Comparison of ENCODE assay signal across 8 cellular contexts in the genomic region with DNA sequence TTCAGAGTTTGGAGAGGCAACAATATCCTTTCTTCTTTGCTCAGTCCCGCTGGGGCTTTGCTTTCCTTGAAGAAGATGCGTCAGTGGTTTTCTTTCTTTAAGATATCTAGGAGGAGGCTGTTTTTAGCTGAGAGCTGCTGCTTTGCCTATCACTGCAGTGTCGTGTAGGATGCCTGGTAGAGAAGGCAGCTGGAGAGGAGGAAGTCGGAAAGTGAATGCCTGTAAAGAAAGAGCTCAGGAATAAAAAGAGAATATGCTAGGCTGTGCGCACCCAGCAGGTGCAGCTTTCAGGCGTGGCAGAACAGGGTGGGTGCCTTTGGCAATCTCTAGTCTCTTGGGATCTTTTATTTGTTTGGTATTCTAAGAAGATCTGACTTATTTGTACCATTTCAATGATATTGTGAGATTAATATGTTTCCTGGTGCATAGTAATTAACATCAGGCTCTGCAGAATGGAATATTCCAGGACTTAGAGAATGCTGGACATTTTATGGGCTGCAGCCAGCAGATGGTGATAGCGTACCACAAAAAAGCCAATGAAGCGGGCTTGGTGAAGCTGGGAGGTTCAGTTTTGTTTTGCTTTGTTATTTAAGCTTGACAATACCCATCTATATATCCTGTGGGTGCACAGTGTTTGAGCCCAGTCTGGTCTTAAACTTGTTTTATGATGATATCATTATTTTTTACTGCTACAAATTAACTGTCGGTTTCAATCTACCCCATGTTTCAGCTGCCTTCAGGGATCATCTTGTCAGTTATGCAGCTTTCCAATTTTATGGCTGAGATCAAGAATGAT. TPM values are rescaled to one million over a fixed set of nuclear protein-coding genes. Genes with fewer than 3 reads are reported as not detected.
DNase-seq lines count a peak whose midpoint lies in the region; FAIRE-seq and TF ChIP-seq lines count a peak whose summit lies in the region.

No MANE protein-coding gene starts in this region.

- no peak overlapping the region for H3K14ac ChIP-seq in H9 (ENCODE audit: insufficient read depth, low read length)

- H3K79me1 ChIP-seq in H9 (ENCODE audit: insufficient read depth, low read depth, low read length, poor library complexity, severe bottlenecking) = no peaks in the 10 kb centered on the region

- peak; percentile 15 for DNase-seq in NOMO-1 treated with DMSO at 0.1 percent for 48 hours (lab: John Stamatoyannopoulos, UW; ENCODE audit: unreplicated experiment)
- DNase-seq in NOMO-1 treated with dmso at 0.1 percent for 144 hours (lab: John Stamatoyannopoulos, UW; ENCODE audit: unreplicated experiment) = no peak
- peak; percentile 37 for DNase-seq in H9
- peak; percentile 62 for DNase-seq in M059J (ENCODE audit: low read depth)
- peak; percentile 54 for DNase-seq in SK-N-SH
- peak; percentile 55 for DNase-seq in bronchial epithelial cell (ENCODE audit: low read depth)
- DNase-seq in keratinocyte (ENCODE audit: low read depth, low spot score) = no peak
- peak; percentile 9 to 10 for DNase-seq in stimulated activated CD4-positive, alpha-beta T cell treated with anti-CD3 and anti-CD28 coated beads, Interleukin-1b, Interleukin-23, amount 100 ng/mL, for 4 hours (ENCODE audit: low read depth in 2 of 2)

- H3K36me3 ChIP-seq in SK-N-SH (replicated peaks in 1 of 2; ENCODE audit: control insufficient read depth in 1 of 2, insufficient read depth in 2 of 2, low read length in 1 of 2) (no peaks in the 10 kb centered on the region), bronchial epithelial cell (ENCODE audit: control insufficient read depth, insufficient read depth, low read length) (no peaks in the 10 kb centered on the region), keratinocyte (ENCODE audit: control insufficient read depth in 2 of 2, extremely low read depth in 1 of 2, insufficient read depth in 2 of 2, low read length in 2 of 2) (no peaks in the 10 kb centered on the region)

- no peak overlapping the region for H4K5ac ChIP-seq in H9 (ENCODE audit: insufficient read length, low read depth, low read length)

- H2BK5ac ChIP-seq in H9 (ENCODE audit: insufficient read length, low read length) = no peak overlapping the region

- CTCF ChIA-PET in SK-N-SH (lab: Yijun Ruan, JAX) = interaction anchor here (0.6 to 17.0 kb wide), 59 partner anchors 9 to 1773 kb away, joined by 3 to 306 read pairs (median 4); partner anchors contain the start of gene TMEFF2

- H3K4me1 Mint-ChIP-seq in H9 = no peaks in the 10 kb centered on the region

- H3K27me3 ChIP-seq in H9 (ENCODE audit: insufficient read depth, low read length) (no peaks in the 10 kb centered on the region), SK-N-SH (ENCODE audit: insufficient read depth) (no peaks in the 10 kb centered on the region), bronchial epithelial cell (ENCODE audit: control insufficient read depth, insufficient read depth, low read length) (peaks cover 1% of the 10 kb centered on the region), keratinocyte (ENCODE audit: control insufficient read depth, extremely low read depth, insufficient read depth, low read length) (no peaks in the 10 kb centered on the region)

- no peak overlapping the region for H3K4me3 Mint-ChIP-seq in H9

- H3K36me3 Mint-ChIP-seq in H9 (ENCODE audit: insufficient read depth in 1 of 3, low read depth in 3 of 3) = no peaks in the 10 kb centered on the region

- no peak overlapping the region for H4K91ac ChIP-seq in H9 (ENCODE audit: insufficient read length, low read depth, low read length)

- POLR2A ChIA-PET in SK-N-SH (lab: Yijun Ruan, JAX) = interaction anchor here (1.3 kb wide), 1 partner anchor 350 kb away, joined by 5 read pairs; no protein-coding TSS in a partner anchor

- TF ChIP-seq RAD21 in SK-N-SH (IDR thresholded peaks at IDR 0.05; ENCODE audit: low read length) = peak; percentile 98

- no peak overlapping the region for H4K8ac ChIP-seq in H9 (replicated peaks; ENCODE audit: insufficient read length, low read depth, low read length)

- H4K20me1 ChIP-seq in H9 (ENCODE audit: control insufficient read depth, insufficient read depth, insufficient read length) (no peaks in the 10 kb centered on the region), SK-N-SH (ENCODE audit: insufficient read depth) (no peaks in the 10 kb centered on the region), keratinocyte (ENCODE audit: control insufficient read depth, extremely low read depth, insufficient read depth, low read length) (no peaks in the 10 kb centered on the region)

- no peak overlapping the region for H3K56ac ChIP-seq in H9 (ENCODE audit: insufficient read length, low read depth, low read length)

- peaks cover 0 to 2% of the 10 kb centered on the region in 2 experiments; a peak in 1 of 5 replicates for H3K9me3 Mint-ChIP-seq in H9

- no peak overlapping the region for H2BK120ac ChIP-seq in H9 (ENCODE audit: low read depth, low read length, poor library complexity, severe bottlenecking)

- H3K27ac ChIP-seq in H9 (ENCODE audit: insufficient read length, low read depth, low read length) (no peak overlapping the region), SK-N-SH (ENCODE audit: low read depth in 2 of 2, low read length in 1 of 2) (no peak overlapping the region), keratinocyte (ENCODE audit: control insufficient read depth, insufficient read depth, low read length) (no peak overlapping the region)

- H3K9me1 ChIP-seq in keratinocyte (ENCODE audit: control insufficient read depth, extremely low read depth, insufficient read depth, low read length) = no peaks in the 10 kb centered on the region

- H3K79me2 ChIP-seq in H9 (ENCODE audit: insufficient read depth, low read length) = no peaks in the 10 kb centered on the region
- H3K79me2 ChIP-seq in SK-N-SH (ENCODE audit: insufficient read depth) = no peaks in the 10 kb centered on the region
- H3K79me2 ChIP-seq in keratinocyte (ENCODE audit: control insufficient read depth, insufficient read depth, low read length) = no peaks in the 10 kb centered on the region

- H3K9me2 ChIP-seq in SK-N-SH = no peaks in the 10 kb centered on the region

- H2BK15ac ChIP-seq in H9 (ENCODE audit: low read depth, low read length) = no peak overlapping the region

- H2BK20ac ChIP-seq in H9 (ENCODE audit: low read depth, low read length, poor library complexity, severe bottlenecking) = no peak overlapping the region

- H3K9me3 ChIP-seq in H9 (ENCODE audit: control insufficient read depth, low read depth, low read length) = no peaks in the 10 kb centered on the region
- H3K9me3 ChIP-seq in SK-N-SH = no peaks in the 10 kb centered on the region
- H3K9me3 ChIP-seq in keratinocyte (ENCODE audit: control insufficient read depth, low read depth, low read length) = no peaks in the 10 kb centered on the region

- WGBS in H9 (ENCODE audit: extremely low coverage, insufficient read length, low lambda C conversion rate) = no CpG with 5 or more reads among the region's 9 CpGs
- 41% methylated on average over 9 of the region's 9 CpGs for WGBS in SK-N-SH (ENCODE audit: low lambda C conversion rate)

- dilution Hi-C loops in keratinocyte (cut with MboI; ENCODE audit: extremely low pct_ligation_motif_present, low sequenced_read_pairs) = loop anchor here (25.0 kb wide), 2 partner anchors 250 to 350 kb away; no protein-coding TSS in a partner anchor

- no peak overlapping the region for H3K27ac Mint-ChIP-seq in H9

- H2AFZ ChIP-seq in H9 (ENCODE audit: low read length) (no peak overlapping the region), SK-N-SH (ENCODE audit: low read depth) (no peak overlapping the region), keratinocyte (ENCODE audit: control insufficient read depth, low read length) (no peak overlapping the region)

- H3F3A ChIP-seq in SK-N-SH (replicated peaks; ENCODE audit: insufficient read depth) = no peaks in the 10 kb centered on the region

- no peak overlapping the region for H3K18ac ChIP-seq in H9 (ENCODE audit: insufficient read length, low read depth, low read length)

- no peaks in the 10 kb centered on the region for H3K23me2 ChIP-seq in H9 (ENCODE audit: insufficient read length, low read depth, low read length, poor library complexity, severe bottlenecking)

- no peak overlapping the region for H2BK12ac ChIP-seq in H9 (ENCODE audit: insufficient read length, low read depth, low read length)

- FAIRE-seq in bronchial epithelial cell (lab: Jason Lieb, UNC) = no peak
- FAIRE-seq in keratinocyte (lab: Jason Lieb, UNC) = peak; percentile 88

- H3K4me3 ChIP-seq in SK-N-SH (ENCODE audit: low read depth in 2 of 2, low read length in 1 of 2) = peak overlapping the region in 1 of 2 experiments; percentile 8; a peak in 1 of 4 replicates
- no peak overlapping the region for H3K4me3 ChIP-seq in bronchial epithelial cell (ENCODE audit: low read depth, low read length)
- no peak overlapping the region for H3K4me3 ChIP-seq in keratinocyte (ENCODE audit: control insufficient read depth in 2 of 3, extremely low read depth in 1 of 3, insufficient read depth in 2 of 3, low read depth in 1 of 3, low read length in 3 of 3)

- no peaks in the 10 kb centered on the region for H3K4me1 ChIP-seq in H9 (ENCODE audit: insufficient read depth, low read length)
- H3K4me1 ChIP-seq in SK-N-SH (ENCODE audit: control insufficient read depth in 1 of 2, insufficient read depth in 2 of 2, low read depth in 1 of 2, low read length in 1 of 2) = peaks cover 0 to 6% of the 10 kb centered on the region in 2 experiments; a peak in 2 of 4 replicates
- no peaks in the 10 kb centered on the region for H3K4me1 ChIP-seq in keratinocyte (ENCODE audit: control insufficient read depth, extremely low read depth, insufficient read depth, low read length)

- no peaks in the 10 kb centered on the region for H3K27me3 Mint-ChIP-seq in H9 (ENCODE audit: low read depth)

- H2AK5ac ChIP-seq in H9 (ENCODE audit: insufficient read length, low read length) = no peak overlapping the region

- TF ChIP-seq CTCF in H9 (conservative IDR thresholded peaks at IDR 0.05) = peak; percentile 85
- TF ChIP-seq CTCF in SK-N-SH (IDR thresholded peaks at IDR 0.05) = peak; percentile 93
- peak; percentile 68 for TF ChIP-seq CTCF in bronchial epithelial cell (IDR thresholded peaks at IDR 0.05; ENCODE audit: insufficient read depth, low read length, severe bottlenecking)
- peak; percentile 70 to 84 (median 77) for TF ChIP-seq CTCF in keratinocyte (optimal IDR thresholded peaks at IDR 0.05 in 1 of 3, IDR thresholded peaks at IDR 0.05 in 1 of 3, conservative IDR thresholded peaks at IDR 0.05 in 1 of 3; ENCODE audit: extremely low read depth in 1 of 3, insufficient read depth in 2 of 3, low read length in 3 of 3)

- H3T11ph ChIP-seq in H9 (ENCODE audit: low read length) = no peak overlapping the region

- H3K4me2 ChIP-seq in H9 (ENCODE audit: insufficient read depth, insufficient read length, low read length) (no peak overlapping the region), SK-N-SH (0 out of 2 replicates have a peak overlapping the region, but pooled peaks have one; percentile 29), keratinocyte (ENCODE audit: control insufficient read depth, extremely low read depth, insufficient read depth, low read depth, low read length) (no peak overlapping the region)

- H3K9ac ChIP-seq in H9 (ENCODE audit: extremely low read depth, insufficient read length, low read length) (no peak overlapping the region), SK-N-SH (no peak overlapping the region), keratinocyte (ENCODE audit: control insufficient read depth, extremely low read depth, insufficient read depth, low read length) (no peak overlapping the region)

- H3K23ac ChIP-seq in H9 (ENCODE audit: insufficient read length, low read depth, low read length) = no peak overlapping the region

- no peak overlapping the region for H3K4ac ChIP-seq in H9 (ENCODE audit: low read depth, low read length)

- TF ChIP-seq EP300 in SK-N-SH (IDR thresholded peaks at IDR 0.05; ENCODE audit: borderline replicate concordance in 1 of 2, low read depth in 1 of 2, low read length in 1 of 2) = no peak

RNA-seq across cellular contexts. Expression of gene CAVIN2, which starts 34.9 kb away (rescaled TPM):
- not detected in 2 replicates for total RNA-seq in H9 (2021)
- total RNA-seq in M059J (2014; rRNA removed; shearing (Covaris generic)) = 0.64 TPM in 1 of 2 replicates, not detected in the other
- polyA plus RNA-seq in SK-N-SH (2012; rRNA removed) = 1.5 and 1.7 TPM in 2 replicates
- polyA plus RNA-seq in SK-N-SH (2012; cell fraction: cytosol; rRNA removed) = 1.4 and 1.7 TPM in 2 replicates
- 1.2 and 1.5 TPM in 2 replicates for polyA plus RNA-seq in SK-N-SH (2012; cell fraction: nucleus; rRNA removed)
- 2.8 and 3.7 TPM in 2 replicates for total RNA-seq in bronchial epithelial cell
- 5.3 to 10.2 TPM (median 9.4 TPM) in 3 replicates for polyA plus RNA-seq in keratinocyte
- 0.90 TPM for polyA plus RNA-seq in keratinocyte (2011; ENCODE audit: low read depth)
- 5.7 and 5.9 TPM in 2 replicates for polyA plus RNA-seq in keratinocyte (2011; cell fraction: cytosol; rRNA removed)
- polyA plus RNA-seq in keratinocyte (2011; cell fraction: nucleus; rRNA removed) = 8.0 and 8.9 TPM in 2 replicates
- polyA plus RNA-seq in keratinocyte (2012; ENCODE audit: low replicate concordance) = 0.73 and 9.6 TPM in 2 replicates
- 6.7 to 10.6 TPM (median 6.8 TPM) in 3 replicates for polyA minus RNA-seq in keratinocyte
- polyA minus RNA-seq in keratinocyte (2011; cell fraction: cytosol; rRNA and poly(A)+ RNA removed) = 7.1 TPM
- polyA minus RNA-seq in keratinocyte (2011; cell fraction: nucleus; rRNA and poly(A)+ RNA removed) = 5.5 and 7.4 TPM in 2 replicates

Comparison
In these comparisons a context has a peak if more than half of its experiments do, and no peak if none do; other contexts are left out.
1. DNase-seq: peak in NOMO-1 treated with DMSO at 0.1 percent for 48 hours (single experiment), H9 (single experiment), M059J (single experiment), SK-N-SH (single experiment), bronchial epithelial cell (single experiment) and stimulated activated CD4-positive, alpha-beta T cell treated with anti-CD3 and anti-CD28 coated beads, Interleukin-1b, Interleukin-23, amount 100 ng/mL, for 4 hours (2 of 2); none in NOMO-1 treated with dmso at 0.1 percent for 144 hours (single experiment) and keratinocyte (single experiment).
2. Peak in every context shown above with its lines, with median percentiles within 50 percentile points of each other: CTCF ChIP-seq.